ENCODE assay signal across 8 cellular contexts in the genomic region with DNA sequence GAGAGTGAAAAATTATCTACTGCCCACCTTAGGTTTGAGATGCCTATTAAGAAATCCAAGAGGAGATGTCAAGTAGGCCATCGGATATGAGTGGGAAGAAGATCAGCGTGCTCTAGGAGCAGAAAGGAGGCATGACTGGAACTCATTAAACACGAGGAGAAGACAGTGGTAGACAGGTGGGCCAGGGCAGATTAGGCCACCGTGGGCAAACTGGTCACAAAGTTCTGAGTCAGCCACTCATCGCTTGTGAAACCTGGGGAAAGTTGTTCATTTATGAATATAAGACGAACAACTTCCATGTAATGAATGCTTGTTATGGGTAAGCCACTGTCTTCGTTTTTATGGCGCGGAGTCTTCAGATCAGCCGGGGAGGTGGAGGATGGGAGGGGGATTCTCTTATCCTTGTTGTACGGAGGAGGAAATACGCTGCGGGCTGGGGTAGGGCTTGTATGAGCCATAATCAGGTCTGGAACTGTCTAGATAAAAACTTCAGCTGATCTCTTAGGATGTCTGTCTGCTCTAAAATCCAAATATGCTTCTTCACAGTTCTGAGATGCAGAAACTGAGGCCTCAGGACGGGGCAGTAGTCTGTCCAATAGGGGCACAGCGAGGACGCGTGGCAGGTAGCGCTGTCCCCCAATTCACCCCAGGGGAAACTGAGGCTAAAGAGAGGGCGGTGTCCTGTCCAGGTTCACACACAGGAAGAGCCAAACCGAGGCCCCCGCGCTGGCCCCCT. TPM values are rescaled to one million over a fixed set of nuclear protein-coding genes. Genes with fewer than 3 reads are reported as not detected.
DNase-seq lines count a peak whose midpoint lies in the region; ATAC-seq and TF ChIP-seq lines count a peak whose summit lies in the region.

No MANE protein-coding gene starts in this region.

- H3K4me3 Mint-ChIP-seq in T-helper 17 cell: peak overlapping the region; percentile 99

- DNase-seq in NCI-H2171 treated with DMSO at 0.1 percent for 48 hours (lab: John Stamatoyannopoulos, UW) (peak; percentile 27), NCI-H2171 (lab: John Stamatoyannopoulos, UW) (no peak), T-helper 17 cell (no peak), fibroblast of peridontal ligament (ENCODE audit: extremely low read depth) (peak; percentile 7), gastrocnemius medialis (no peak), 8988T (no peak), cerebellum (ENCODE audit: low spot score) (no peak)
- no peak for DNase-seq in stimulated activated CD4-positive, alpha-beta T cell treated with anti-CD3 and anti-CD28 coated beads, Interleukin-2, amount 100 ng/mL, for 24 hours

- no peaks in the 10 kb centered on the region for H3K27me3 ChIP-seq in gastrocnemius medialis

- peaks cover 11 to 21% of the 10 kb centered on the region in 2 donors for H3K4me1 ChIP-seq in gastrocnemius medialis

- ATAC-seq in T-helper 17 cell (no peak), gastrocnemius medialis (peak in 1 of 2 donors; percentile 6)

- H3K4me1 Mint-ChIP-seq in T-helper 17 cell: peaks cover 25% of the 10 kb centered on the region

- intact Hi-C loops in gastrocnemius medialis (cut with DNase I; ENCODE audit: low total_unique reads): loop anchor here (1.0 to 10.0 kb wide), 5 partner anchors 19 to 455 kb away; partner anchors contain the start of genes ZNF71, ZNF787 and ZSCAN5A

- H3K9me3 ChIP-seq in T-helper 17 cell (ENCODE audit: control insufficient read depth, low read length, poor library complexity, severe bottlenecking) (no peaks in the 10 kb centered on the region), gastrocnemius medialis (no peaks in the 10 kb centered on the region)

- peak overlapping the region; percentile 57 to 76 (median 60) for H3K4me3 ChIP-seq in gastrocnemius medialis

- no peaks in the 10 kb centered on the region for H3K27me3 Mint-ChIP-seq in T-helper 17 cell

- H3K27ac Mint-ChIP-seq in T-helper 17 cell: peak overlapping the region; percentile 96

- peak overlapping the region; percentile 84 to 89 (median 86) for H3K27ac ChIP-seq in gastrocnemius medialis

- in situ Hi-C loops in gastrocnemius medialis (cut with MboI; ENCODE audit: low sequenced_read_pairs in 4 of 4): loop anchor here in 2 of 4 donors (10.0 kb wide), 1 partner anchor 175 kb away; the partner anchor contains the start of gene ZSCAN5A (in 2 of the 2)

- no peaks in the 10 kb centered on the region for H3K36me3 Mint-ChIP-seq in T-helper 17 cell (ENCODE audit: low read depth)

- H3K36me3 ChIP-seq in gastrocnemius medialis: no peaks in the 10 kb centered on the region

- TF ChIP-seq CTCF in gastrocnemius medialis (IDR thresholded peaks at IDR 0.05 in 4 of 5, conservative IDR thresholded peaks at IDR 0.05 in 1 of 5): no peak

- TF ChIP-seq POLR2A in gastrocnemius medialis (IDR thresholded peaks at IDR 0.05): no peak

RNA-seq across cellular contexts. Expression of gene ZNF444, which starts 1.1 kb away (rescaled TPM):
- total RNA-seq in T-helper 17 cell (10 to 100 TPM; 12.3 to 16.7 TPM), gastrocnemius medialis (10 to 100 TPM; 16.4 to 38.9 (median 24.9) TPM), cerebellum (10.0 TPM)

RNA-seq across cellular contexts. Expression of gene ZNF787, which starts 18.9 kb away (rescaled TPM):
- total RNA-seq in T-helper 17 cell (10 to 100 TPM; 17.2 to 22.2 TPM), gastrocnemius medialis (10 to 100 TPM; 16.7 to 43.0 (median 26.5) TPM), cerebellum (13.6 TPM)

RNA-seq across cellular contexts. Expression of gene GALP, which starts 35.8 kb away (rescaled TPM):
- total RNA-seq in T-helper 17 cell (not detected), gastrocnemius medialis (not detected), cerebellum (not detected)

RNA-seq across cellular contexts. Expression of gene ZSCAN5B, which starts 57.6 kb away (rescaled TPM):
- total RNA-seq in T-helper 17 cell (not detected), gastrocnemius medialis (not detected), cerebellum (not detected)

Comparison
In these comparisons a context has a peak if more than half of its experiments do, and no peak if none do; other contexts are left out.
1. DNase-seq: peak in NCI-H2171 treated with DMSO at 0.1 percent for 48 hours (single experiment) and fibroblast of peridontal ligament (single experiment); none in NCI-H2171 (single experiment), T-helper 17 cell (0 of 3), gastrocnemius medialis (0 of 2), 8988T (single experiment), cerebellum (single experiment) and stimulated activated CD4-positive, alpha-beta T cell treated with anti-CD3 and anti-CD28 coated beads, Interleukin-2, amount 100 ng/mL, for 24 hours (0 of 2).